1 cellular context compared by ENCODE assay signal in the genomic region with DNA sequence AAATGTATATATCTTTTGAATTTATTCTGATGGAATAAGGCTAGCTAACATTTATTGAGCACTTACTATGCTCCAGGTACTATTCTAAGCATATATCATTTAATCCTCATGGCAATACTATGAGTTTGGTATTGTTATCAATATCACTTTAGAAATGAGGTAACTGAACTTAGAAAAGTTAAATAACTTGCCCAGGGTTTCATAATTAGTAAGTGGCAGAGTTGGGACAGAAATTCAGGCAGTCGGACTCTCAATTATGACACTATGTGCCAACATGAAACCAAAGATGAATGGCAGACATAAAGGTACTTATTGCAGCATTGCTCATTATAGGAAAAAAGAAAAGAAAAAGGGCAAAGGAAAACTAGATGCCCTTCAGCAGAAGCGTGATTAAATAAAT.
TF ChIP-seq lines count a peak whose summit lies in the region.

No MANE protein-coding gene starts in this region.

TF ChIP-seq in GM12878, 131 proteins besides CTCF, POLR2A, EP300 and RAD21 (continued from another document):
- TF ChIP-seq JUNB (IDR thresholded peaks at IDR 0.05) (peak; percentile 66), TCF7 (IDR thresholded peaks at IDR 0.05; ENCODE audit: borderline replicate concordance) (no peak), BACH1 (IDR thresholded peaks at IDR 0.05; ENCODE audit: borderline replicate concordance) (no peak)
- TF ChIP-seq, protein P1, sequence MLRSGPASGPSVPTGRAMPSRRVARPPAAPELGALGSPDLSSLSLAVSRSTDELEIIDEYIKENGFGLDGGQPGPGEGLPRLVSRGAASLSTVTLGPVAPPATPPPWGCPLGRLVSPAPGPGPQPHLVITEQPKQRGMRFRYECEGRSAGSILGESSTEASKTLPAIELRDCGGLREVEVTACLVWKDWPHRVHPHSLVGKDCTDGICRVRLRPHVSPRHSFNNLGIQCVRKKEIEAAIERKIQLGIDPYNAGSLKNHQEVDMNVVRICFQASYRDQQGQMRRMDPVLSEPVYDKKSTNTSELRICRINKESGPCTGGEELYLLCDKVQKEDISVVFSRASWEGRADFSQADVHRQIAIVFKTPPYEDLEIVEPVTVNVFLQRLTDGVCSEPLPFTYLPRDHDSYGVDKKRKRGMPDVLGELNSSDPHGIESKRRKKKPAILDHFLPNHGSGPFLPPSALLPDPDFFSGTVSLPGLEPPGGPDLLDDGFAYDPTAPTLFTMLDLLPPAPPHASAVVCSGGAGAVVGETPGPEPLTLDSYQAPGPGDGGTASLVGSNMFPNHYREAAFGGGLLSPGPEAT (IDR thresholded peaks at IDR 0.05; ENCODE audit: low read depth), result peak; percentile 17; the same call in 1 of the 2 replicates
TF ChIP-seq in GM12878: peak in this region for 4.
